In genomic region chr16:75624921-75625334, GRCh38 we compare ENCODE assay signal across 1 cellular context.
TF ChIP-seq lines count a peak whose summit lies in the region.

No MANE protein-coding gene starts in this region.

TF ChIP-seq in K562, 482 proteins besides CTCF, POLR2A, EP300 and RAD21 (continues in another document):
- TF ChIP-seq CSDE1 (IDR thresholded peaks at IDR 0.05) = no peak
- peak; percentile 72 for TF ChIP-seq CXXC5 (CRISPR knock-in tag; IDR thresholded peaks at IDR 0.05)
- no peak for TF ChIP-seq SMAD3 (CRISPR knock-in tag; conservative IDR thresholded peaks at IDR 0.05)
- TF ChIP-seq PML (IDR thresholded peaks at IDR 0.05; ENCODE audit: low read length) = peak; percentile 58
- TF ChIP-seq, protein P1, sequence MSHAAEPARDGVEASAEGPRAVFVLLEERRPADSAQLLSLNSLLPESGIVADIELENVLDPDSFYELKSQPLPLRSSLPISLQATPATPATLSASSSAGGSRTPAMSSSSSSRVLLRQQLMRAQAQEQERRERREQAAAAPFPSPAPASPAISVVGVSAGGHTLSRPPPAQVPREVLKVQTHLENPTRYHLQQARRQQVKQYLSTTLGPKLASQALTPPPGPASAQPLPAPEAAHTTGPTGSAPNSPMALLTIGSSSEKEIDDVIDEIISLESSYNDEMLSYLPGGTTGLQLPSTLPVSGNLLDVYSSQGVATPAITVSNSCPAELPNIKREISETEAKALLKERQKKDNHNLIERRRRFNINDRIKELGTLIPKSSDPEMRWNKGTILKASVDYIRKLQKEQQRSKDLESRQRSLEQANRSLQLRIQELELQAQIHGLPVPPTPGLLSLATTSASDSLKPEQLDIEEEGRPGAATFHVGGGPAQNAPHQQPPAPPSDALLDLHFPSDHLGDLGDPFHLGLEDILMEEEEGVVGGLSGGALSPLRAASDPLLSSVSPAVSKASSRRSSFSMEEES (CRISPR knock-in tag; IDR thresholded peaks at IDR 0.05) = no peak
- TF ChIP-seq ZNF384 (IDR thresholded peaks at IDR 0.05; ENCODE audit: low read depth, low read length) = no peak
- TF ChIP-seq KLF13 (tag; IDR thresholded peaks at IDR 0.05; ENCODE audit: borderline replicate concordance, low read depth) = no peak
- peak; percentile 75 for TF ChIP-seq ATF7 (IDR thresholded peaks at IDR 0.05)
- TF ChIP-seq SMARCA4 (IDR thresholded peaks at IDR 0.05) = peak; percentile 97
- TF ChIP-seq, protein P2, sequence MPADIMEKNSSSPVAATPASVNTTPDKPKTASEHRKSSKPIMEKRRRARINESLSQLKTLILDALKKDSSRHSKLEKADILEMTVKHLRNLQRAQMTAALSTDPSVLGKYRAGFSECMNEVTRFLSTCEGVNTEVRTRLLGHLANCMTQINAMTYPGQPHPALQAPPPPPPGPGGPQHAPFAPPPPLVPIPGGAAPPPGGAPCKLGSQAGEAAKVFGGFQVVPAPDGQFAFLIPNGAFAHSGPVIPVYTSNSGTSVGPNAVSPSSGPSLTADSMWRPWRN (IDR thresholded peaks at IDR 0.05; ENCODE audit: low read depth) = peak; percentile 88
- TF ChIP-seq MTA1 (IDR thresholded peaks at IDR 0.05; ENCODE audit: borderline replicate concordance) = peak; percentile 87; the same call in 1 of the 2 replicates
- no peak for TF ChIP-seq ZNF143 (CRISPR knock-in tag; IDR thresholded peaks at IDR 0.05)
- TF ChIP-seq THRA (IDR thresholded peaks at IDR 0.05) = no peak
- TF ChIP-seq ZNF655 (CRISPR knock-in tag; IDR thresholded peaks at IDR 0.05) = no peak
- TF ChIP-seq MEIS2 (IDR thresholded peaks at IDR 0.05; ENCODE audit: partially characterized antibody) = peak; percentile 59
- TF ChIP-seq, protein P3, sequence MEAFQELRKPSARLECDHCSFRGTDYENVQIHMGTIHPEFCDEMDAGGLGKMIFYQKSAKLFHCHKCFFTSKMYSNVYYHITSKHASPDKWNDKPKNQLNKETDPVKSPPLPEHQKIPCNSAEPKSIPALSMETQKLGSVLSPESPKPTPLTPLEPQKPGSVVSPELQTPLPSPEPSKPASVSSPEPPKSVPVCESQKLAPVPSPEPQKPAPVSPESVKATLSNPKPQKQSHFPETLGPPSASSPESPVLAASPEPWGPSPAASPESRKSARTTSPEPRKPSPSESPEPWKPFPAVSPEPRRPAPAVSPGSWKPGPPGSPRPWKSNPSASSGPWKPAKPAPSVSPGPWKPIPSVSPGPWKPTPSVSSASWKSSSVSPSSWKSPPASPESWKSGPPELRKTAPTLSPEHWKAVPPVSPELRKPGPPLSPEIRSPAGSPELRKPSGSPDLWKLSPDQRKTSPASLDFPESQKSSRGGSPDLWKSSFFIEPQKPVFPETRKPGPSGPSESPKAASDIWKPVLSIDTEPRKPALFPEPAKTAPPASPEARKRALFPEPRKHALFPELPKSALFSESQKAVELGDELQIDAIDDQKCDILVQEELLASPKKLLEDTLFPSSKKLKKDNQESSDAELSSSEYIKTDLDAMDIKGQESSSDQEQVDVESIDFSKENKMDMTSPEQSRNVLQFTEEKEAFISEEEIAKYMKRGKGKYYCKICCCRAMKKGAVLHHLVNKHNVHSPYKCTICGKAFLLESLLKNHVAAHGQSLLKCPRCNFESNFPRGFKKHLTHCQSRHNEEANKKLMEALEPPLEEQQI (IDR thresholded peaks at IDR 0.05) = no peak
- TF ChIP-seq SMARCC2 (IDR thresholded peaks at IDR 0.05; ENCODE audit: low read depth) = peak; percentile 96
- no peak for TF ChIP-seq ZBTB17 (CRISPR knock-in tag; IDR thresholded peaks at IDR 0.05)
- no peak for TF ChIP-seq COPS2 (conservative IDR thresholded peaks at IDR 0.05)
- peak; percentile 85 to 90 for TF ChIP-seq TRIM24 (IDR thresholded peaks at IDR 0.05)
- peak; percentile 99 for TF ChIP-seq FOSL1 (tag; conservative IDR thresholded peaks at IDR 0.05)
- TF ChIP-seq E2F3 (CRISPR knock-in tag; IDR thresholded peaks at IDR 0.05) = no peak
- no peak for TF ChIP-seq SRSF1 (IDR thresholded peaks at IDR 0.05; ENCODE audit: low read depth, low read length)
- TF ChIP-seq ZSCAN32 (CRISPR knock-in tag; IDR thresholded peaks at IDR 0.05) = no peak
- TF ChIP-seq NFIC (IDR thresholded peaks at IDR 0.05) = peak; percentile 56
- peak; percentile 96 for TF ChIP-seq ARID1B (IDR thresholded peaks at IDR 0.05)
- TF ChIP-seq CBFA2T2 (conservative IDR thresholded peaks at IDR 0.05) = peak; percentile 82
- no peak for TF ChIP-seq NFE2L1 (tag; IDR thresholded peaks at IDR 0.05; ENCODE audit: borderline replicate concordance, low read depth)
- TF ChIP-seq FOXA3 (CRISPR knock-in tag; conservative IDR thresholded peaks at IDR 0.05 in 1 of 2, IDR thresholded peaks at IDR 0.05 in 1 of 2) = peak in 1 of 2 experiments; percentile 84; a peak in 2 of 4 replicates
- TF ChIP-seq NEUROD1 (IDR thresholded peaks at IDR 0.05; ENCODE audit: borderline replicate concordance, low read depth, low read length, partially characterized antibody) = peak; percentile 49
- no peak for TF ChIP-seq MLLT1 (IDR thresholded peaks at IDR 0.05)
- peak; percentile 38; the same call in 1 of the 2 replicates for TF ChIP-seq FOXM1 (IDR thresholded peaks at IDR 0.05; ENCODE audit: low read depth)
- TF ChIP-seq FOXM1 (CRISPR knock-in tag; IDR thresholded peaks at IDR 0.05; ENCODE audit: low read depth) = no peak
- TF ChIP-seq ZNF277 (CRISPR knock-in tag; IDR thresholded peaks at IDR 0.05; ENCODE audit: borderline replicate concordance) = no peak
- TF ChIP-seq, protein P4, sequence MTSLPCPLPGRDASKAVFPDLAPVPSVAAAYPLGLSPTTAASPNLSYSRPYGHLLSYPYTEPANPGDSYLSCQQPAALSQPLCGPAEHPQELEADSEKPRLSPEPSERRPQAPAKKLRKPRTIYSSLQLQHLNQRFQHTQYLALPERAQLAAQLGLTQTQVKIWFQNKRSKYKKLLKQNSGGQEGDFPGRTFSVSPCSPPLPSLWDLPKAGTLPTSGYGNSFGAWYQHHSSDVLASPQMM (CRISPR knock-in tag; IDR thresholded peaks at IDR 0.05) = no peak
- TF ChIP-seq HDAC2 (IDR thresholded peaks at IDR 0.05) = peak; percentile 94
- peak; percentile 98 for TF ChIP-seq SMARCE1 (IDR thresholded peaks at IDR 0.05)
- TF ChIP-seq ZNF253 (CRISPR knock-in tag; conservative IDR thresholded peaks at IDR 0.05) = no peak
- no peak for TF ChIP-seq PCBP2 (IDR thresholded peaks at IDR 0.05; ENCODE audit: low read depth, low read length, poor library complexity, severe bottlenecking)
- no peak for TF ChIP-seq ZNF165 (CRISPR knock-in tag; IDR thresholded peaks at IDR 0.05; ENCODE audit: borderline replicate concordance)
- TF ChIP-seq TBL1XR1 (IDR thresholded peaks at IDR 0.05; ENCODE audit: low read length in 2 of 2) = peak in 1 of 2 experiments; percentile 66; a peak in 1 of 4 replicates
- no peak for TF ChIP-seq ZNF134 (CRISPR knock-in tag; conservative IDR thresholded peaks at IDR 0.05)
- TF ChIP-seq SOX6 (IDR thresholded peaks at IDR 0.05) = peak; percentile 70; the same call in 1 of the 2 replicates
- TF ChIP-seq JUNB (CRISPR knock-in tag; conservative IDR thresholded peaks at IDR 0.05) = peak; percentile 70
- peak; percentile 98 for TF ChIP-seq DPF2 (IDR thresholded peaks at IDR 0.05)
- peak; percentile 72 for TF ChIP-seq NCOR1 (IDR thresholded peaks at IDR 0.05)
- peak; percentile 44; the same call in 1 of the 2 replicates for TF ChIP-seq LEF1 (IDR thresholded peaks at IDR 0.05)
- TF ChIP-seq, protein P5, sequence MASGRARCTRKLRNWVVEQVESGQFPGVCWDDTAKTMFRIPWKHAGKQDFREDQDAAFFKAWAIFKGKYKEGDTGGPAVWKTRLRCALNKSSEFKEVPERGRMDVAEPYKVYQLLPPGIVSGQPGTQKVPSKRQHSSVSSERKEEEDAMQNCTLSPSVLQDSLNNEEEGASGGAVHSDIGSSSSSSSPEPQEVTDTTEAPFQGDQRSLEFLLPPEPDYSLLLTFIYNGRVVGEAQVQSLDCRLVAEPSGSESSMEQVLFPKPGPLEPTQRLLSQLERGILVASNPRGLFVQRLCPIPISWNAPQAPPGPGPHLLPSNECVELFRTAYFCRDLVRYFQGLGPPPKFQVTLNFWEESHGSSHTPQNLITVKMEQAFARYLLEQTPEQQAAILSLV (tag; IDR thresholded peaks at IDR 0.05) = peak; percentile 71
- no peak for TF ChIP-seq ZC3H11A (IDR thresholded peaks at IDR 0.05; ENCODE audit: low read depth, low read length)
- TF ChIP-seq BCOR (IDR thresholded peaks at IDR 0.05) = peak; percentile 75
- peak; percentile 64 for TF ChIP-seq TCF3 (CRISPR knock-in tag; IDR thresholded peaks at IDR 0.05)
- TF ChIP-seq, protein P6, sequence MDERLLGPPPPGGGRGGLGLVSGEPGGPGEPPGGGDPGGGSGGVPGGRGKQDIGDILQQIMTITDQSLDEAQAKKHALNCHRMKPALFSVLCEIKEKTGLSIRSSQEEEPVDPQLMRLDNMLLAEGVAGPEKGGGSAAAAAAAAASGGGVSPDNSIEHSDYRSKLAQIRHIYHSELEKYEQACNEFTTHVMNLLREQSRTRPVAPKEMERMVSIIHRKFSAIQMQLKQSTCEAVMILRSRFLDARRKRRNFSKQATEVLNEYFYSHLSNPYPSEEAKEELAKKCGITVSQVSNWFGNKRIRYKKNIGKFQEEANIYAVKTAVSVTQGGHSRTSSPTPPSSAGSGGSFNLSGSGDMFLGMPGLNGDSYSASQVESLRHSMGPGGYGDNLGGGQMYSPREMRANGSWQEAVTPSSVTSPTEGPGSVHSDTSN (CRISPR knock-in tag; IDR thresholded peaks at IDR 0.05; ENCODE audit: low read depth) = no peak
- TF ChIP-seq, protein P6 (tag; conservative IDR thresholded peaks at IDR 0.05; ENCODE audit: low read depth) = peak; percentile 30; the same call in 1 of the 2 replicates
- TF ChIP-seq FUS (optimal IDR thresholded peaks at IDR 0.05; ENCODE audit: low read depth, low read length) = no peak
- no peak for TF ChIP-seq MYBL2 (IDR thresholded peaks at IDR 0.05; ENCODE audit: low read depth)
- no peak for TF ChIP-seq MYBL2 (CRISPR knock-in tag; IDR thresholded peaks at IDR 0.05; ENCODE audit: borderline replicate concordance)
- TF ChIP-seq ZNF175 (CRISPR knock-in tag; IDR thresholded peaks at IDR 0.05; ENCODE audit: low read depth) = no peak
- TF ChIP-seq ETV1 (tag; conservative IDR thresholded peaks at IDR 0.05; ENCODE audit: low read depth) = peak; percentile 60; the same call in 1 of the 2 replicates
- TF ChIP-seq KDM1A (IDR thresholded peaks at IDR 0.05) = peak; percentile 96 to 97
- TF ChIP-seq HNRNPH1 (optimal IDR thresholded peaks at IDR 0.05; ENCODE audit: low read depth, low read length) = no peak
- peak; percentile 17 to 65 for TF ChIP-seq NCOA2 (IDR thresholded peaks at IDR 0.05; ENCODE audit: partially characterized antibody in 2 of 2)
- TF ChIP-seq HMBOX1 (IDR thresholded peaks at IDR 0.05) = peak; percentile 93
- peak; percentile 75 for TF ChIP-seq HDAC3 (IDR thresholded peaks at IDR 0.05; ENCODE audit: borderline replicate concordance, partially characterized antibody)
